ENCODE assay signal across 1 cellular context in the genomic region with DNA sequence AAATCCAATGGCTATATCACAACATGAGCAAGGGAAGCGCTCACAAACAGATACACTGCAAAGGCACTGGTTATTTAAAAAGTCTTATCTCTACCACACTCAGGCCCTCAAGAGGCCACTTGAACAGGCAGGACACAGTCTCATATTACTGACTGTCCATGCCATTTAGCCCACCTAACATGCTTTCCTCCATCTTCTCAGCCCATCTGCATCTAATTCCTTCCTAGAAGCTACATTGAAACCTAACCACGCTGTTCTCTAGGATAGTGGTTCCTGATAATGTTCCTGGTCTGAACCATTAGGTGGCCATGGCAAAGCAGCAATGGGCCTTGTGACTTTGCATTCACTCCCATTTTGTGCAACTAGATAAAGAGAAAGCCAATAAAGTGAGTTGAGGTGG.
TF ChIP-seq lines count a peak whose summit lies in the region.

No MANE protein-coding gene starts in this region.

TF ChIP-seq in K562, 482 proteins besides CTCF, POLR2A, EP300 and RAD21 (continued from another document):
- TF ChIP-seq, protein P1, sequence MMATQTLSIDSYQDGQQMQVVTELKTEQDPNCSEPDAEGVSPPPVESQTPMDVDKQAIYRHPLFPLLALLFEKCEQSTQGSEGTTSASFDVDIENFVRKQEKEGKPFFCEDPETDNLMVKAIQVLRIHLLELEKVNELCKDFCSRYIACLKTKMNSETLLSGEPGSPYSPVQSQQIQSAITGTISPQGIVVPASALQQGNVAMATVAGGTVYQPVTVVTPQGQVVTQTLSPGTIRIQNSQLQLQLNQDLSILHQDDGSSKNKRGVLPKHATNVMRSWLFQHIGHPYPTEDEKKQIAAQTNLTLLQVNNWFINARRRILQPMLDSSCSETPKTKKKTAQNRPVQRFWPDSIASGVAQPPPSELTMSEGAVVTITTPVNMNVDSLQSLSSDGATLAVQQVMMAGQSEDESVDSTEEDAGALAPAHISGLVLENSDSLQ (IDR thresholded peaks at IDR 0.05) = no peak
- TF ChIP-seq, protein P2, sequence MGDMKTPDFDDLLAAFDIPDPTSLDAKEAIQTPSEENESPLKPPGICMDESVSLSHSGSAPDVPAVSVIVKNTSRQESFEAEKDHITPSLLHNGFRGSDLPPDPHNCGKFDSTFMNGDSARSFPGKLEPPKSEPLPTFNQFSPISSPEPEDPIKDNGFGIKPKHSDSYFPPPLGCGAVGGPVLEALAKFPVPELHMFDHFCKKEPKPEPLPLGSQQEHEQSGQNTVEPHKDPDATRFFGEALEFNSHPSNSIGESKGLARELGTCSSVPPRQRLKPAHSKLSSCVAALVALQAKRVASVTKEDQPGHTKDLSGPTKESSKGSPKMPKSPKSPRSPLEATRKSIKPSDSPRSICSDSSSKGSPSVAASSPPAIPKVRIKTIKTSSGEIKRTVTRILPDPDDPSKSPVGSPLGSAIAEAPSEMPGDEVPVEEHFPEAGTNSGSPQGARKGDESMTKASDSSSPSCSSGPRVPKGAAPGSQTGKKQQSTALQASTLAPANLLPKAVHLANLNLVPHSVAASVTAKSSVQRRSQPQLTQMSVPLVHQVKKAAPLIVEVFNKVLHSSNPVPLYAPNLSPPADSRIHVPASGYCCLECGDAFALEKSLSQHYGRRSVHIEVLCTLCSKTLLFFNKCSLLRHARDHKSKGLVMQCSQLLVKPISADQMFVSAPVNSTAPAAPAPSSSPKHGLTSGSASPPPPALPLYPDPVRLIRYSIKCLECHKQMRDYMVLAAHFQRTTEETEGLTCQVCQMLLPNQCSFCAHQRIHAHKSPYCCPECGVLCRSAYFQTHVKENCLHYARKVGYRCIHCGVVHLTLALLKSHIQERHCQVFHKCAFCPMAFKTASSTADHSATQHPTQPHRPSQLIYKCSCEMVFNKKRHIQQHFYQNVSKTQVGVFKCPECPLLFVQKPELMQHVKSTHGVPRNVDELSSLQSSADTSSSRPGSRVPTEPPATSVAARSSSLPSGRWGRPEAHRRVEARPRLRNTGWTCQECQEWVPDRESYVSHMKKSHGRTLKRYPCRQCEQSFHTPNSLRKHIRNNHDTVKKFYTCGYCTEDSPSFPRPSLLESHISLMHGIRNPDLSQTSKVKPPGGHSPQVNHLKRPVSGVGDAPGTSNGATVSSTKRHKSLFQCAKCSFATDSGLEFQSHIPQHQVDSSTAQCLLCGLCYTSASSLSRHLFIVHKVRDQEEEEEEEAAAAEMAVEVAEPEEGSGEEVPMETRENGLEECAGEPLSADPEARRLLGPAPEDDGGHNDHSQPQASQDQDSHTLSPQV (IDR thresholded peaks at IDR 0.05) = peak; percentile 86
- TF ChIP-seq SP1 (CRISPR knock-in tag; IDR thresholded peaks at IDR 0.05) = no peak
- no peak for TF ChIP-seq NR2C1 (IDR thresholded peaks at IDR 0.05)
- peak; percentile 27; the same call in 1 of the 2 replicates for TF ChIP-seq NR2C1 (tag; IDR thresholded peaks at IDR 0.05)
- TF ChIP-seq EHMT2 (IDR thresholded peaks at IDR 0.05) = peak; percentile 51; the same call in 1 of the 2 replicates
- TF ChIP-seq ESRRB (CRISPR knock-in tag; IDR thresholded peaks at IDR 0.05; ENCODE audit: borderline replicate concordance) = no peak
- TF ChIP-seq TAL1 (IDR thresholded peaks at IDR 0.05) = 0 out of 2 replicates have a peak, but pooled peaks have one; percentile 11
- TF ChIP-seq JUND (IDR thresholded peaks at IDR 0.05; ENCODE audit: borderline replicate concordance, low read depth, low read length) = no peak
- TF ChIP-seq JUND (tag; IDR thresholded peaks at IDR 0.05; ENCODE audit: borderline replicate concordance, low read depth, low read length) = peak; percentile 53; the same call in 2 of the 3 replicates
- peak; percentile 80; the same call in 1 of the 2 replicates for TF ChIP-seq HSF4 (CRISPR knock-in tag; IDR thresholded peaks at IDR 0.05; ENCODE audit: borderline replicate concordance)
- TF ChIP-seq ETV5 (CRISPR knock-in tag; IDR thresholded peaks at IDR 0.05; ENCODE audit: low read depth) = 0 out of 2 replicates have a peak, but pooled peaks have one; percentile 10
- 0 out of 2 replicates have a peak, but pooled peaks have one; percentile 38 for TF ChIP-seq HMBOX1 (IDR thresholded peaks at IDR 0.05)
- TF ChIP-seq ZBTB9 (CRISPR knock-in tag; IDR thresholded peaks at IDR 0.05) = peak; percentile 31; the same call in 1 of the 2 replicates
- TF ChIP-seq ELF2 (CRISPR knock-in tag; IDR thresholded peaks at IDR 0.05) = no peak
- TF ChIP-seq, protein P3, sequence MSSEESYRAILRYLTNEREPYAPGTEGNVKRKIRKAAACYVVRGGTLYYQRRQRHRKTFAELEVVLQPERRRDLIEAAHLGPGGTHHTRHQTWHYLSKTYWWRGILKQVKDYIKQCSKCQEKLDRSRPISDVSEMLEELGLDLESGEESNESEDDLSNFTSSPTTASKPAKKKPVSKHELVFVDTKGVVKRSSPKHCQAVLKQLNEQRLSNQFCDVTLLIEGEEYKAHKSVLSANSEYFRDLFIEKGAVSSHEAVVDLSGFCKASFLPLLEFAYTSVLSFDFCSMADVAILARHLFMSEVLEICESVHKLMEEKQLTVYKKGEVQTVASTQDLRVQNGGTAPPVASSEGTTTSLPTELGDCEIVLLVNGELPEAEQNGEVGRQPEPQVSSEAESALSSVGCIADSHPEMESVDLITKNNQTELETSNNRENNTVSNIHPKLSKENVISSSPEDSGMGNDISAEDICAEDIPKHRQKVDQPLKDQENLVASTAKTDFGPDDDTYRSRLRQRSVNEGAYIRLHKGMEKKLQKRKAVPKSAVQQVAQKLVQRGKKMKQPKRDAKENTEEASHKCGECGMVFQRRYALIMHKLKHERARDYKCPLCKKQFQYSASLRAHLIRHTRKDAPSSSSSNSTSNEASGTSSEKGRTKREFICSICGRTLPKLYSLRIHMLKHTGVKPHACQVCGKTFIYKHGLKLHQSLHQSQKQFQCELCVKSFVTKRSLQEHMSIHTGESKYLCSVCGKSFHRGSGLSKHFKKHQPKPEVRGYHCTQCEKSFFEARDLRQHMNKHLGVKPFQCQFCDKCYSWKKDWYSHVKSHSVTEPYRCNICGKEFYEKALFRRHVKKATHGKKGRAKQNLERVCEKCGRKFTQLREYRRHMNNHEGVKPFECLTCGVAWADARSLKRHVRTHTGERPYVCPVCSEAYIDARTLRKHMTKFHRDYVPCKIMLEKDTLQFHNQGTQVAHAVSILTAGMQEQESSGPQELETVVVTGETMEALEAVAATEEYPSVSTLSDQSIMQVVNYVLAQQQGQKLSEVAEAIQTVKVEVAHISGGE (CRISPR knock-in tag; IDR thresholded peaks at IDR 0.05) = 0 out of 6 replicates have a peak, but pooled peaks of 1 of the 3 experiments have one; percentile 25
- TF ChIP-seq, protein P4, sequence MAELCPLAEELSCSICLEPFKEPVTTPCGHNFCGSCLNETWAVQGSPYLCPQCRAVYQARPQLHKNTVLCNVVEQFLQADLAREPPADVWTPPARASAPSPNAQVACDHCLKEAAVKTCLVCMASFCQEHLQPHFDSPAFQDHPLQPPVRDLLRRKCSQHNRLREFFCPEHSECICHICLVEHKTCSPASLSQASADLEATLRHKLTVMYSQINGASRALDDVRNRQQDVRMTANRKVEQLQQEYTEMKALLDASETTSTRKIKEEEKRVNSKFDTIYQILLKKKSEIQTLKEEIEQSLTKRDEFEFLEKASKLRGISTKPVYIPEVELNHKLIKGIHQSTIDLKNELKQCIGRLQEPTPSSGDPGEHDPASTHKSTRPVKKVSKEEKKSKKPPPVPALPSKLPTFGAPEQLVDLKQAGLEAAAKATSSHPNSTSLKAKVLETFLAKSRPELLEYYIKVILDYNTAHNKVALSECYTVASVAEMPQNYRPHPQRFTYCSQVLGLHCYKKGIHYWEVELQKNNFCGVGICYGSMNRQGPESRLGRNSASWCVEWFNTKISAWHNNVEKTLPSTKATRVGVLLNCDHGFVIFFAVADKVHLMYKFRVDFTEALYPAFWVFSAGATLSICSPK (IDR thresholded peaks at IDR 0.05; ENCODE audit: borderline replicate concordance) = no peak
- TF ChIP-seq HDAC3 (IDR thresholded peaks at IDR 0.05; ENCODE audit: borderline replicate concordance, partially characterized antibody) = peak; percentile 30
- no peak for TF ChIP-seq ZNF232 (CRISPR knock-in tag; IDR thresholded peaks at IDR 0.05)
- peak; percentile 31; the same call in 1 of the 2 replicates for TF ChIP-seq L3MBTL2 (IDR thresholded peaks at IDR 0.05)
- TF ChIP-seq, protein P5, sequence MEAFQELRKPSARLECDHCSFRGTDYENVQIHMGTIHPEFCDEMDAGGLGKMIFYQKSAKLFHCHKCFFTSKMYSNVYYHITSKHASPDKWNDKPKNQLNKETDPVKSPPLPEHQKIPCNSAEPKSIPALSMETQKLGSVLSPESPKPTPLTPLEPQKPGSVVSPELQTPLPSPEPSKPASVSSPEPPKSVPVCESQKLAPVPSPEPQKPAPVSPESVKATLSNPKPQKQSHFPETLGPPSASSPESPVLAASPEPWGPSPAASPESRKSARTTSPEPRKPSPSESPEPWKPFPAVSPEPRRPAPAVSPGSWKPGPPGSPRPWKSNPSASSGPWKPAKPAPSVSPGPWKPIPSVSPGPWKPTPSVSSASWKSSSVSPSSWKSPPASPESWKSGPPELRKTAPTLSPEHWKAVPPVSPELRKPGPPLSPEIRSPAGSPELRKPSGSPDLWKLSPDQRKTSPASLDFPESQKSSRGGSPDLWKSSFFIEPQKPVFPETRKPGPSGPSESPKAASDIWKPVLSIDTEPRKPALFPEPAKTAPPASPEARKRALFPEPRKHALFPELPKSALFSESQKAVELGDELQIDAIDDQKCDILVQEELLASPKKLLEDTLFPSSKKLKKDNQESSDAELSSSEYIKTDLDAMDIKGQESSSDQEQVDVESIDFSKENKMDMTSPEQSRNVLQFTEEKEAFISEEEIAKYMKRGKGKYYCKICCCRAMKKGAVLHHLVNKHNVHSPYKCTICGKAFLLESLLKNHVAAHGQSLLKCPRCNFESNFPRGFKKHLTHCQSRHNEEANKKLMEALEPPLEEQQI (IDR thresholded peaks at IDR 0.05) = 0 out of 2 replicates have a peak, but pooled peaks have one; percentile 19
- TF ChIP-seq SMAD2 (IDR thresholded peaks at IDR 0.05; ENCODE audit: low read depth, low read length) = no peak
- peak; percentile 61; the same call in 1 of the 2 replicates for TF ChIP-seq DMBX1 (CRISPR knock-in tag; IDR thresholded peaks at IDR 0.05; ENCODE audit: borderline replicate concordance)
- peak; percentile 20; the same call in 1 of the 2 replicates for TF ChIP-seq GATA2 (CRISPR knock-in tag; IDR thresholded peaks at IDR 0.05)
- peak; percentile 51; the same call in 1 of the 2 replicates for TF ChIP-seq ARID1B (IDR thresholded peaks at IDR 0.05)
- no peak for TF ChIP-seq NBN (IDR thresholded peaks at IDR 0.05; ENCODE audit: low read depth)
- TF ChIP-seq RCOR1 (IDR thresholded peaks at IDR 0.05; ENCODE audit: borderline replicate concordance in 1 of 2, low read depth in 2 of 2, low read length in 2 of 2) = peak in 1 of 2 experiments; percentile 49; a peak in 1 of 4 replicates
- TF ChIP-seq USF1 (CRISPR knock-in tag; IDR thresholded peaks at IDR 0.05) = no peak
- no peak for TF ChIP-seq PURB (CRISPR knock-in tag; IDR thresholded peaks at IDR 0.05; ENCODE audit: low read depth)
- peak; percentile 66 for TF ChIP-seq DPF2 (IDR thresholded peaks at IDR 0.05)
